In the genomic region with DNA sequence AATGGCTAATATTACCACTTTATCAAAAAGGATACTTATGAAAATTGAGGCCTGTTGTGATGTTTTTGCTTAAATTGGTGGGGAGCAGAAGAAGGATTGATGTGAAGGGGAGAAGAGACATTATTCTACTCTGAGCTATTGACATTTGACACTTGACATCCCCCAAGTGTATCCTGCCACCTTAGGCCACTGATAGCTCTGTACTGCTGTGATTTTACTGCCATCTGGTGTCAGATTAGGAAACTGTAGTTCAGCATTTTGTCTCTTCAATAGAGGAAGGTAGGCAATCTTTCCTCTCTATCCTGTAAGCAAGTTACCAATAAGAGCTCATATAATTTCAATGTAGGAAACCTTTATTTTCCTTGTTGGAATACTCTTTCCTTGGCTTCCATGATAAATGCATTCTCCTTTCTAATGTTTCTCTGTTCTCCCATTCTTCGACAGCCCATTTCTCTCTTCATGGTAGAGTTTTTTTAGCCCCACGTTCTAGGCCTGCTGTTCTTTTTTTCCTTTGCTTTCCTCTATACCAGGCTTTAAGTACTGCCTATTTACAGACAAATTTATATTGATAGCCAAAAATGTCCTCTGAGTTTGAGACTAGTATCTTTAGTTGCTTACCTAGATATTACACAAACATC, we compare ENCODE assay signal across 8 cellular contexts. TPM values are rescaled to one million over a fixed set of nuclear protein-coding genes. Genes with fewer than 3 reads are reported as not detected.
DNase-seq lines count a peak whose midpoint lies in the region; ATAC-seq and TF ChIP-seq lines count a peak whose summit lies in the region.

No MANE protein-coding gene starts in this region.

- peak; percentile 73 to 80 for TF ChIP-seq CTCF in fibroblast of lung (conservative IDR thresholded peaks at IDR 0.05 in 1 of 2, IDR thresholded peaks at IDR 0.05 in 1 of 2; ENCODE audit: low read depth in 1 of 2, low read length in 2 of 2)
- peak; percentile 88 for TF ChIP-seq CTCF in neural cell (IDR thresholded peaks at IDR 0.05; ENCODE audit: poor library complexity, severe bottlenecking)

- H3K79me2 ChIP-seq in fibroblast of lung (ENCODE audit: control insufficient read depth, insufficient read depth, low read length) (peaks cover 2% of the 10 kb centered on the region), neural cell (replicated peaks; ENCODE audit: insufficient read depth, low read length) (no peaks in the 10 kb centered on the region)

- H3K9ac ChIP-seq in fibroblast of lung (ENCODE audit: insufficient read depth, low read length) (no peak overlapping the region), neural cell (ENCODE audit: low read length) (no peak overlapping the region)

- H2AFZ ChIP-seq in fibroblast of lung (ENCODE audit: low read length) (no peak overlapping the region), neural cell (ENCODE audit: low read depth, low read length) (no peak overlapping the region)

- ATAC-seq in GM18519 (IDR thresholded peaks at IDR 0.05; ENCODE audit: low FRiP score, unreplicated experiment) (peak; percentile 93), HG02938 (IDR thresholded peaks at IDR 0.05; ENCODE audit: unreplicated experiment) (peak; percentile 92), SK-N-SH treated with all-trans-retinoic acid at 6 μM for 48 hours (peak; percentile 86)

- no peaks in the 10 kb centered on the region for H3K9me2 ChIP-seq in neural cell (ENCODE audit: insufficient read depth, low read length)

- TF ChIP-seq RAD21 in neural cell (conservative IDR thresholded peaks at IDR 0.05), result peak; percentile 87

- peak; percentile 46 for TF ChIP-seq EP300 in neural cell (conservative IDR thresholded peaks at IDR 0.05; ENCODE audit: poor library complexity, severe bottlenecking)

- H3K27ac ChIP-seq in fibroblast of lung (ENCODE audit: insufficient read depth, low read length) (no peak overlapping the region), neural cell (ENCODE audit: low read length) (no peak overlapping the region)

- DNase-seq in COLO668 (lab: John Stamatoyannopoulos, UW; ENCODE audit: unreplicated experiment) (peak; percentile 27), NCI-H128 (lab: John Stamatoyannopoulos, UW; ENCODE audit: unreplicated experiment) (peak; percentile 29), fibroblast of lung (ENCODE audit: low read depth in 2 of 2) (peak; percentile 22 to 47)
- DNase-seq in stimulated activated CD8-positive, alpha-beta memory T cell treated with anti-CD3 and anti-CD28 coated beads, Interleukin-4, amount 100 ng/mL, for 48 hours, result no peak

- no peak overlapping the region for H3K4me2 ChIP-seq in fibroblast of lung (ENCODE audit: extremely low read depth, insufficient read depth, low read length)
- H3K4me2 ChIP-seq in neural cell (ENCODE audit: low read length), result no peak overlapping the region

- H3K9me3 ChIP-seq in fibroblast of lung (ENCODE audit: control insufficient read depth, insufficient read depth, low read depth, low read length), result no peaks in the 10 kb centered on the region
- no peaks in the 10 kb centered on the region for H3K9me3 ChIP-seq in neural cell (ENCODE audit: low read length)

- H3K27me3 ChIP-seq in fibroblast of lung (ENCODE audit: control insufficient read depth, insufficient read depth, low read length), result no peaks in the 10 kb centered on the region
- H3K27me3 ChIP-seq in neural cell (ENCODE audit: insufficient read depth, low read depth, low read length), result no peaks in the 10 kb centered on the region

- no peaks in the 10 kb centered on the region for H4K20me1 ChIP-seq in fibroblast of lung (ENCODE audit: control insufficient read depth, extremely low read depth, insufficient read depth, low read length)
- no peaks in the 10 kb centered on the region for H4K20me1 ChIP-seq in neural cell (ENCODE audit: insufficient read depth)

- H3K4me1 ChIP-seq in fibroblast of lung (ENCODE audit: control insufficient read depth, extremely low read depth, insufficient read depth, low read length), result no peaks in the 10 kb centered on the region

- H3K4me3 ChIP-seq in fibroblast of lung (replicated peaks in 1 of 4; ENCODE audit: control extremely low read depth in 1 of 4, insufficient read depth in 1 of 4, low read depth in 3 of 4, low read length in 4 of 4) (no peak overlapping the region), neural cell (ENCODE audit: low read length) (no peak overlapping the region)

- H3K36me3 ChIP-seq in fibroblast of lung (ENCODE audit: control insufficient read depth, insufficient read depth, low read length) (no peaks in the 10 kb centered on the region), neural cell (ENCODE audit: insufficient read depth, low read length) (no peaks in the 10 kb centered on the region)

- H3F3A ChIP-seq in neural cell (ENCODE audit: insufficient read depth, low read length, poor library complexity, severe bottlenecking), result no peaks in the 10 kb centered on the region

TF ChIP-seq in SK-N-SH treated with all-trans-retinoic acid at 6 μM for 48 hours, 23 proteins besides CTCF, POLR2A, EP300 and RAD21 (continues in another document):
- TF ChIP-seq, protein P1, sequence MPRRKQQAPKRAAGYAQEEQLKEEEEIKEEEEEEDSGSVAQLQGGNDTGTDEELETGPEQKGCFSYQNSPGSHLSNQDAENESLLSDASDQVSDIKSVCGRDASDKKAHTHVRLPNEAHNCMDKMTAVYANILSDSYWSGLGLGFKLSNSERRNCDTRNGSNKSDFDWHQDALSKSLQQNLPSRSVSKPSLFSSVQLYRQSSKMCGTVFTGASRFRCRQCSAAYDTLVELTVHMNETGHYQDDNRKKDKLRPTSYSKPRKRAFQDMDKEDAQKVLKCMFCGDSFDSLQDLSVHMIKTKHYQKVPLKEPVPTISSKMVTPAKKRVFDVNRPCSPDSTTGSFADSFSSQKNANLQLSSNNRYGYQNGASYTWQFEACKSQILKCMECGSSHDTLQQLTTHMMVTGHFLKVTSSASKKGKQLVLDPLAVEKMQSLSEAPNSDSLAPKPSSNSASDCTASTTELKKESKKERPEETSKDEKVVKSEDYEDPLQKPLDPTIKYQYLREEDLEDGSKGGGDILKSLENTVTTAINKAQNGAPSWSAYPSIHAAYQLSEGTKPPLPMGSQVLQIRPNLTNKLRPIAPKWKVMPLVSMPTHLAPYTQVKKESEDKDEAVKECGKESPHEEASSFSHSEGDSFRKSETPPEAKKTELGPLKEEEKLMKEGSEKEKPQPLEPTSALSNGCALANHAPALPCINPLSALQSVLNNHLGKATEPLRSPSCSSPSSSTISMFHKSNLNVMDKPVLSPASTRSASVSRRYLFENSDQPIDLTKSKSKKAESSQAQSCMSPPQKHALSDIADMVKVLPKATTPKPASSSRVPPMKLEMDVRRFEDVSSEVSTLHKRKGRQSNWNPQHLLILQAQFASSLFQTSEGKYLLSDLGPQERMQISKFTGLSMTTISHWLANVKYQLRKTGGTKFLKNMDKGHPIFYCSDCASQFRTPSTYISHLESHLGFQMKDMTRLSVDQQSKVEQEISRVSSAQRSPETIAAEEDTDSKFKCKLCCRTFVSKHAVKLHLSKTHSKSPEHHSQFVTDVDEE (CRISPR knock-in tag; IDR thresholded peaks at IDR 0.05), result no peak
- TF ChIP-seq TCF4 (CRISPR knock-in tag; IDR thresholded peaks at IDR 0.05; ENCODE audit: borderline replicate concordance), result no peak
- TF ChIP-seq GLIS3 (CRISPR knock-in tag; IDR thresholded peaks at IDR 0.05), result no peak

TF ChIP-seq in neural cell, 6 proteins besides CTCF, POLR2A, EP300 and RAD21:
- no peak for TF ChIP-seq REST (IDR thresholded peaks at IDR 0.05; ENCODE audit: borderline replicate concordance)
- peak; percentile 89 for TF ChIP-seq SMC3 (conservative IDR thresholded peaks at IDR 0.05; ENCODE audit: poor library complexity)

RNA-seq across cellular contexts. Expression of gene PPHLN1, which starts 46.3 kb away (rescaled TPM):
- total RNA-seq in fibroblast of lung, result 43.1 and 47.6 TPM in 2 replicates
- polyA plus RNA-seq in fibroblast of lung (90.7 and 91.4 TPM in 2 replicates), neural cell (173 and 192 TPM in 2 replicates)
- 60.1 and 62.4 TPM in 2 replicates for polyA plus RNA-seq in fibroblast of lung (2012)
- polyA minus RNA-seq in fibroblast of lung (ENCODE audit: low replicate concordance) (5.0 and 8.3 TPM in 2 replicates), neural cell (123 and 151 TPM in 2 replicates)

RNA-seq across cellular contexts. Expression of gene ZCRB1, which starts 46.4 kb away (rescaled TPM):
- 31.2 and 32.1 TPM in 2 replicates for total RNA-seq in fibroblast of lung
- polyA plus RNA-seq in fibroblast of lung, result 64.4 and 78.0 TPM in 2 replicates
- 82.8 and 88.2 TPM in 2 replicates for polyA plus RNA-seq in fibroblast of lung (2012)
- polyA minus RNA-seq in fibroblast of lung (ENCODE audit: low replicate concordance), result 2.7 and 13.7 TPM in 2 replicates
- 65.3 and 83.9 TPM in 2 replicates for polyA plus RNA-seq in neural cell
- 18.5 and 25.6 TPM in 2 replicates for polyA minus RNA-seq in neural cell
